15 cellular contexts compared by ENCODE assay signal in the genomic region with DNA sequence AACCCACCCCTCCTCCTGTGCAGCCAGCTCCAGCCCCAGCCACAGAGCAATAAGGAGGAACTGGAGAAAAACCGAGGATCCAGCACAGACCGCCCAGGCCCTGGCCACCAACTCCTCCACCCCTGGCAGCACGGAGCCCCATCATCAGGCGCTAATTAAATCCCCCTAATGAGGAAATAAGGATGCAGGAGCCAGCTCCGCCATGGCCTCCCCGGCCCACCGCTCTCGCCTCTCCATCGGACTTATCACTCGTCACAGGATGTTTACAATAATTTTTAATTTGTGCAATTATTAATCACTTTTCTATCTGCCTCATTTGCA.
"Had no signal": no experiment of that assay in that cellular context is flagged by ENCODE, and none has a peak within 500 bp of the region (broad histone marks: within the 10 kb centered on the region; RNA-seq: fewer than 3 reads in every experiment).

No MANE protein-coding gene starts in this region.

- H3K36me3 ChIP-seq: esophagus squamous epithelium, gastroesophageal sphincter, right atrium auricular region, suprapubic skin, tibial artery, upper lobe of left lung, uterus had no signal

- H3K27ac ChIP-seq: esophagus squamous epithelium, gastroesophageal sphincter, right atrium auricular region, suprapubic skin, tibial artery, upper lobe of left lung, uterus had no signal

- DNase-seq: cortex of kidney; esophagus squamous epithelium; glutamatergic neuron; immature natural killer cell; left colon; natural killer cell; stimulated activated CD4-positive, alpha-beta T cell treated with anti-CD3 and anti-CD28 coated beads, Interleukin-12 subunit alpha, Interleukin-12 subunit beta, amount 100 ng/mL, for 4 hours; stimulated activated CD4-positive, alpha-beta T cell treated with anti-CD3 and anti-CD28 coated beads, Interleukin-2, amount 100 ng/mL, for 48 hours; stimulated activated naive CD4-positive, alpha-beta T cell treated with Interleukin-2 at 50 U/mL for 16 hours; upper lobe of left lung; uterus had no signal

- H3K4me3 ChIP-seq: esophagus squamous epithelium, gastroesophageal sphincter, right atrium auricular region, suprapubic skin, tibial artery, upper lobe of left lung, uterus had no signal

- ATAC-seq: gastroesophageal sphincter, natural killer cell had no signal

- H3K9me3 ChIP-seq: esophagus squamous epithelium, gastroesophageal sphincter, right atrium auricular region, suprapubic skin, tibial artery, upper lobe of left lung, uterus had no signal

- H3K4me1 ChIP-seq: uterus had no signal

- H3K27me3 ChIP-seq: right atrium auricular region, upper lobe of left lung, uterus had no signal
